In the genomic region with DNA sequence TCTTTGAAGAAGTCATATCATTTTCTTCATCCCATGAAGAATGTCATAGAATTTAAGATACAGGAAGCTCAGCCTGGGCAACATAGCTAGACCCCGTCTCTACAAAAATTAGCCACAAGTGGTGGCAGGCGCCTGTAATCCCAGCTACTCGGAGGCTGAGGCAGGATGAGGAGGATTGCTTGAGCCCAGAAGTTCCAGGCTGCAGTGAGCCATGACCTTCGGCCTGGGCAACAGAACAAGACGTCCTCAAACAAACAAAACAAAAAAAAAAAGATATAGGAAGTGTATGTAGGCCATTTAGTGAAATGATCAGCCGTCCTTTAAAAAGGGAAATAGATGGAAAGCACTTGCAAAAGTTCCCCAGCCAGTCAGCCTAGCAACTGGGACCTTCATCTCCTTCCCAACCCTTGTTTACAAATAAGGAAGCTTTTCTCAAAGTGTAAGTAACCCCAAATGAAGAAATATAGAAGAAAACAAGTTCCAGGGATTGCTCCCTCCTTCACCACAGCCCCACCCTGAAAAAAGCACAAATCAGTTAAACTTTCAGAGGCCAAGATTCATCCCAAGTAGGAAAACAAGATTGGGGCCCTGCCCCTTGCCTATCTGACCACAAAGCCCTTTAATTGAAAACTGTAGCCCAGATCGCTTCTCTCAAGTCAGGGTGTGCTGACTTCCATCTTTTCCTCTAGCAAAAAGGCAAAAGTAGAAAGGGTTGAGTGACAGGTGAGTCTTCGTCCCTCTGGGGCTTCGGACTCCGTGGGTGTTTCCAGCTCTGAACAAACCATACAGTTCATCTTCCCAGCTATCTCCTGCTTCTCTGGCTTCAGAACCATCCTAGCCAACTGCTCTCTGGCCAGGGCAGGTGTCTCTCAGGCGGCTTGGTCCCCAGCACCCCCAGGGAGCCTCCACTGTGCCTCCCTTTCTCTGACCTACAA, we compare ENCODE assay signal across 7 cellular contexts. TPM values are rescaled to one million over a fixed set of nuclear protein-coding genes. Genes with fewer than 3 reads are reported as not detected.
DNase-seq lines count a peak whose midpoint lies in the region; ATAC-seq lines count a peak whose summit lies in the region.

No MANE protein-coding gene starts in this region.

- peak overlapping the region; percentile 74 for H3K4me3 ChIP-seq in Jurkat, Clone E6-1 (ENCODE audit: low read length)
- peak overlapping the region; percentile 72 for H3K4me3 ChIP-seq in iPS-18a (ENCODE audit: low read length)

- no peak for DNase-seq in Jurkat, Clone E6-1 (ENCODE audit: low read depth, low spot score)
- DNase-seq in activated naive CD8-positive, alpha-beta T cell treated with anti-CD3 and anti-CD28 coated beads for 36 hours = no peak
- no peak for DNase-seq in A172 (ENCODE audit: low spot score)
- no peak for DNase-seq in NCI-H128 (lab: John Stamatoyannopoulos, UW; ENCODE audit: unreplicated experiment)
- DNase-seq in COLO668 (lab: John Stamatoyannopoulos, UW; ENCODE audit: unreplicated experiment) = no peak

- H3K4me1 Mint-ChIP-seq in activated naive CD8-positive, alpha-beta T cell treated with anti-CD3 and anti-CD28 coated beads for 36 hours = peaks cover 32% of the 10 kb centered on the region
- H3K4me1 Mint-ChIP-seq in stimulated activated memory B cell treated with anti-CD40 and anti-IgM and Interleukin-4, amounts not matched to agents 10 μg/mL and 1 μg/mL and 100 μg/mL, for 72 hours = peaks cover 24% of the 10 kb centered on the region

- no peaks in the 10 kb centered on the region for H3K9me3 ChIP-seq in iPS-18a (ENCODE audit: control insufficient read depth, low read depth, low read length)

- no peaks in the 10 kb centered on the region for H3K36me3 ChIP-seq in iPS-18a (ENCODE audit: control insufficient read depth, low read depth, low read length)

- H3K4me3 Mint-ChIP-seq in activated naive CD8-positive, alpha-beta T cell treated with anti-CD3 and anti-CD28 coated beads for 36 hours = peak overlapping the region; percentile 78
- H3K4me3 Mint-ChIP-seq in stimulated activated memory B cell treated with anti-CD40 and anti-IgM and Interleukin-4, amounts not matched to agents 10 μg/mL and 1 μg/mL and 100 μg/mL, for 72 hours = peak overlapping the region; percentile 72

- no peak overlapping the region for H3K27ac Mint-ChIP-seq in activated naive CD8-positive, alpha-beta T cell treated with anti-CD3 and anti-CD28 coated beads for 36 hours
- peak overlapping the region; percentile 22 for H3K27ac Mint-ChIP-seq in stimulated activated memory B cell treated with anti-CD40 and anti-IgM and Interleukin-4, amounts not matched to agents 10 μg/mL and 1 μg/mL and 100 μg/mL, for 72 hours

- no peak overlapping the region for H3K9ac ChIP-seq in iPS-18a (ENCODE audit: low read length)

- H3K27ac ChIP-seq in iPS-18a (ENCODE audit: low read length) = no peak overlapping the region

- no peaks in the 10 kb centered on the region for H3K9me3 Mint-ChIP-seq in activated naive CD8-positive, alpha-beta T cell treated with anti-CD3 and anti-CD28 coated beads for 36 hours
- H3K9me3 Mint-ChIP-seq in stimulated activated memory B cell treated with anti-CD40 and anti-IgM and Interleukin-4, amounts not matched to agents 10 μg/mL and 1 μg/mL and 100 μg/mL, for 72 hours = no peaks in the 10 kb centered on the region

- H3K36me3 Mint-ChIP-seq in activated naive CD8-positive, alpha-beta T cell treated with anti-CD3 and anti-CD28 coated beads for 36 hours = peaks cover 7% of the 10 kb centered on the region
- H3K36me3 Mint-ChIP-seq in stimulated activated memory B cell treated with anti-CD40 and anti-IgM and Interleukin-4, amounts not matched to agents 10 μg/mL and 1 μg/mL and 100 μg/mL, for 72 hours = no peaks in the 10 kb centered on the region

- no peak for ATAC-seq in stimulated activated memory B cell treated with anti-CD40 and anti-IgM and Interleukin-4, amounts not matched to agents 10 μg/mL and 1 μg/mL and 100 μg/mL, for 72 hours

- H3K27me3 ChIP-seq in iPS-18a (ENCODE audit: control insufficient read depth, insufficient read depth, low read length) = peaks cover 22% of the 10 kb centered on the region

- H3K27me3 Mint-ChIP-seq in activated naive CD8-positive, alpha-beta T cell treated with anti-CD3 and anti-CD28 coated beads for 36 hours = peaks cover 3% of the 10 kb centered on the region
- H3K27me3 Mint-ChIP-seq in stimulated activated memory B cell treated with anti-CD40 and anti-IgM and Interleukin-4, amounts not matched to agents 10 μg/mL and 1 μg/mL and 100 μg/mL, for 72 hours = no peaks in the 10 kb centered on the region

- H3K4me1 ChIP-seq in iPS-18a (ENCODE audit: control insufficient read depth, low read depth, low read length) = peaks cover 8% of the 10 kb centered on the region

RNA-seq across cellular contexts. Expression of gene SLC31A2, which starts 1.2 kb away (rescaled TPM):
- polyA plus RNA-seq in Jurkat, Clone E6-1 (2012; ENCODE audit: insufficient read depth, insufficient read length) = 11.2 TPM
- 1 to 10 TPM; 3.2 to 3.4 TPM for total RNA-seq in activated naive CD8-positive, alpha-beta T cell treated with anti-CD3 and anti-CD28 coated beads for 36 hours
- 10.2 and 10.5 TPM in 2 replicates for total RNA-seq in A172 (2014; rRNA removed; shearing (Covaris generic))
